In genomic region chr2:201926071-201926470, GRCh38 we compare ENCODE assay signal across 15 cellular contexts.
DNase-seq lines count a peak whose midpoint lies in the region; ATAC-seq and TF ChIP-seq lines count a peak whose summit lies in the region.
"Had no signal": no experiment of that assay in that cellular context is flagged by ENCODE, and none has a peak within 500 bp of the region (broad histone marks: within the 10 kb centered on the region; RNA-seq: fewer than 3 reads in every experiment).

No MANE protein-coding gene starts in this region.

- no peak overlapping the region for H3K27ac ChIP-seq in HEK293 (ENCODE audit: extremely low read depth, low read depth, low read length)
- H3K27ac ChIP-seq in endodermal cell (ENCODE audit: low read depth, low read length) = no peak overlapping the region
- H3K27ac ChIP-seq in mesendoderm (ENCODE audit: low read depth, low read length) = no peak overlapping the region
- no peak overlapping the region for H3K27ac ChIP-seq in coronary artery
- H3K27ac ChIP-seq: A549; BLaER1 treated with 17β-estradiol and CSF1 and Interleukin-3, amounts not matched to agents 10 nM and 100 nM; GM23248 had no signal

- H3K27me3 ChIP-seq in endodermal cell (ENCODE audit: control insufficient read depth, insufficient read depth, low read length, poor library complexity, severe bottlenecking) (no peaks in the 10 kb centered on the region), mesendoderm (ENCODE audit: insufficient read depth, low read length, poor library complexity) (no peaks in the 10 kb centered on the region)
- H3K27me3 ChIP-seq: BLaER1 treated with 17β-estradiol and CSF1 and Interleukin-3, amounts not matched to agents 10 nM and 100 nM had no signal

- POLR2A ChIA-PET in HEK293 (lab: Yijun Ruan, JAX) = no interaction called here

- no peak overlapping the region for H3K4me3 ChIP-seq in HEK293 (ENCODE audit: low read depth, low read length)
- no peak overlapping the region for H3K4me3 ChIP-seq in endodermal cell (ENCODE audit: low read length)
- no peak overlapping the region for H3K4me3 ChIP-seq in mesendoderm (ENCODE audit: low read length)
- H3K4me3 ChIP-seq in coronary artery = no peak overlapping the region
- H3K4me3 ChIP-seq: A549; BLaER1 treated with 17β-estradiol and CSF1 and Interleukin-3, amounts not matched to agents 10 nM and 100 nM; GM12878; GM23248 had no signal

- H3K9me3 ChIP-seq in HEK293 (ENCODE audit: control insufficient read depth, insufficient read depth, low read depth, low read length) = no peaks in the 10 kb centered on the region
- no peaks in the 10 kb centered on the region for H3K9me3 ChIP-seq in endodermal cell (ENCODE audit: control insufficient read depth, low read length)
- H3K9me3 ChIP-seq: A549 had no signal

- no peak overlapping the region for H3K27ac Mint-ChIP-seq in endodermal cell
- H3K27ac Mint-ChIP-seq in type B pancreatic cell = peak overlapping the region; percentile 7
- H3K27ac Mint-ChIP-seq: CD4-positive, CD25-positive, alpha-beta regulatory T cell had no signal

- H3K4me1 ChIP-seq in HEK293 (ENCODE audit: control insufficient read depth, insufficient read depth, low read length) = no peaks in the 10 kb centered on the region
- peaks cover 18% of the 10 kb centered on the region for H3K4me1 ChIP-seq in endodermal cell (ENCODE audit: control insufficient read depth, insufficient read depth, low read length)
- peaks cover 39% of the 10 kb centered on the region for H3K4me1 ChIP-seq in mesendoderm (ENCODE audit: control insufficient read depth, low read depth, low read length)
- H3K4me1 ChIP-seq: A549 had no signal

- H2BK5ac ChIP-seq in mesendoderm (ENCODE audit: low read length) = no peak overlapping the region

- no peak overlapping the region for H2AK5ac ChIP-seq in mesendoderm (ENCODE audit: low read length)

- peaks cover 2% of the 10 kb centered on the region for H3K9me3 Mint-ChIP-seq in endodermal cell
- H3K9me3 Mint-ChIP-seq in type B pancreatic cell = no peaks in the 10 kb centered on the region

- WGBS in endodermal cell (ENCODE audit: insufficient coverage in 1 of 2, insufficient read length in 1 of 2), 2 experiments = 95% methylated on average over 3 of the region's 3 CpGs; no CpG with 5 or more reads in 1 of the 2 experiments
- WGBS in mesendoderm (ENCODE audit: extremely low coverage, insufficient coverage, low lambda C conversion rate) = no CpG with 5 or more reads among the region's 3 CpGs

- peak overlapping the region; percentile 46 for H3K18ac ChIP-seq in mesendoderm (ENCODE audit: low read length)

- no peak overlapping the region for H3K56ac ChIP-seq in mesendoderm (ENCODE audit: low read length)

- no peaks in the 10 kb centered on the region for H3K79me2 ChIP-seq in mesendoderm (ENCODE audit: control insufficient read depth, insufficient read depth, low read length)

- no peaks in the 10 kb centered on the region for H3K27me3 Mint-ChIP-seq in endodermal cell (ENCODE audit: insufficient read depth)
- peaks cover 11% of the 10 kb centered on the region for H3K27me3 Mint-ChIP-seq in type B pancreatic cell

- H2BK120ac ChIP-seq in mesendoderm (ENCODE audit: low read depth, low read length) = no peak overlapping the region

- intact Hi-C loops in Right ventricle myocardium superior (cut with DNase I) = no loop called here

- H3K23ac ChIP-seq in mesendoderm (ENCODE audit: low read length) = no peak overlapping the region

- H3K36me3 Mint-ChIP-seq in endodermal cell (ENCODE audit: low read depth) = no peaks in the 10 kb centered on the region
- H3K36me3 Mint-ChIP-seq in type B pancreatic cell = no peaks in the 10 kb centered on the region
- H3K36me3 Mint-ChIP-seq: CD4-positive, CD25-positive, alpha-beta regulatory T cell had no signal

- DNase-seq in endodermal cell (peak; percentile 32), mesendoderm (no peak), type B pancreatic cell (ENCODE audit: extremely low spot score, unreplicated experiment) (no peak), Right ventricle myocardium superior (no peak), inferior parietal cortex (ENCODE audit: extremely low spot score) (no peak), hypothalamus (lab: John Stamatoyannopoulos, UW) (no peak), coronary artery (ENCODE audit: low spot score) (no peak)
- DNase-seq: CD4-positive, CD25-positive, alpha-beta regulatory T cell; GM23248 had no signal

- no peak for ATAC-seq in Right ventricle myocardium superior (ENCODE audit: poor library complexity)
- ATAC-seq: A549, GM12878, HCT116, HepG2 had no signal

- no peak overlapping the region for H3K4ac ChIP-seq in mesendoderm (ENCODE audit: low read depth, low read length)

- H3K4me1 Mint-ChIP-seq in endodermal cell (peaks cover 64% of the 10 kb centered on the region), type B pancreatic cell (ENCODE audit: unreplicated experiment) (peaks cover 54% of the 10 kb centered on the region)

- no peak overlapping the region for H2BK15ac ChIP-seq in mesendoderm (replicated peaks; ENCODE audit: low read depth)

- no peak overlapping the region for H3K4me3 Mint-ChIP-seq in endodermal cell
- H3K4me3 Mint-ChIP-seq in type B pancreatic cell = no peak overlapping the region
- H3K4me3 Mint-ChIP-seq: CD4-positive, CD25-positive, alpha-beta regulatory T cell had no signal

- no peaks in the 10 kb centered on the region for H3K36me3 ChIP-seq in HEK293 (ENCODE audit: control insufficient read depth in 2 of 2, insufficient read depth in 1 of 2, low read length in 2 of 2)
- no peaks in the 10 kb centered on the region for H3K36me3 ChIP-seq in endodermal cell (ENCODE audit: control insufficient read depth, insufficient read depth, low read length)
- no peaks in the 10 kb centered on the region for H3K36me3 ChIP-seq in mesendoderm (ENCODE audit: control insufficient read depth, insufficient read depth, low read length)
- H3K36me3 ChIP-seq: BLaER1 treated with 17β-estradiol and CSF1 and Interleukin-3, amounts not matched to agents 10 nM and 100 nM had no signal

- CTCF ChIA-PET in HEK293 (lab: Yijun Ruan, JAX) = no interaction called here

- H3K4me2 ChIP-seq in mesendoderm (ENCODE audit: low read length) = no peak overlapping the region
- H3K4me2 ChIP-seq: A549; BLaER1 treated with 17β-estradiol and CSF1 and Interleukin-3, amounts not matched to agents 10 nM and 100 nM had no signal

- H3K79me1 ChIP-seq in mesendoderm (ENCODE audit: low read length) = no peaks in the 10 kb centered on the region

- no peak for TF ChIP-seq CTCF in HEK293 (tag by site-specific recombination; IDR thresholded peaks at IDR 0.05)
- no peak for TF ChIP-seq CTCF in endodermal cell (conservative IDR thresholded peaks at IDR 0.05)
- TF ChIP-seq CTCF in type B pancreatic cell (conservative IDR thresholded peaks at IDR 0.05) = no peak
- TF ChIP-seq CTCF in coronary artery (IDR thresholded peaks at IDR 0.05) = no peak

- no peak overlapping the region for H4K8ac ChIP-seq in mesendoderm (ENCODE audit: low read depth, low read length)

- no peak overlapping the region for H4K5ac ChIP-seq in mesendoderm (ENCODE audit: low read length)

- H3K9ac ChIP-seq in endodermal cell (ENCODE audit: extremely low read depth, low read length, poor library complexity, severe bottlenecking) = no peak overlapping the region
- no peak overlapping the region for H3K9ac ChIP-seq in mesendoderm (ENCODE audit: low read length)
- H3K9ac ChIP-seq: BLaER1 treated with 17β-estradiol and CSF1 and Interleukin-3, amounts not matched to agents 10 nM and 100 nM; GM23248 had no signal

TF ChIP-seq in HEK293, 187 proteins besides CTCF, POLR2A, EP300 and RAD21 (continues in another document):
- TF ChIP-seq GLIS1 (tag by site-specific recombination; IDR thresholded peaks at IDR 0.05) = peak; percentile 43; the same call in 1 of the 2 replicates
- TF ChIP-seq ZNF658 (tag by site-specific recombination; IDR thresholded peaks at IDR 0.05) = no peak
- TF ChIP-seq PRDM2 (tag by site-specific recombination; IDR thresholded peaks at IDR 0.05; ENCODE audit: borderline replicate concordance) = no peak
- TF ChIP-seq ZIC2 (tag by site-specific recombination; IDR thresholded peaks at IDR 0.05) = peak; percentile 41
